ENCODE assay signal across 1 cellular context in genomic region chr10:86329093-86329710, GRCh38.
TF ChIP-seq lines count a peak whose summit lies in the region.

No MANE protein-coding gene starts in this region.

TF ChIP-seq in HCT116, 20 proteins besides CTCF, POLR2A, EP300 and RAD21:
- no peak for TF ChIP-seq ZBTB33 (IDR thresholded peaks at IDR 0.05; ENCODE audit: extremely low read depth, insufficient replicate concordance, low read length)
